ENCODE assay signal across 9 cellular contexts in genomic region chr1:28928306-28928987, GRCh38. TPM values are rescaled to one million over a fixed set of nuclear protein-coding genes. Genes with fewer than 3 reads are reported as not detected.
DNase-seq lines count a peak whose midpoint lies in the region; TF ChIP-seq lines count a peak whose summit lies in the region.
"Had no signal": no experiment of that assay in that cellular context is flagged by ENCODE, and none has a peak within 500 bp of the region (broad histone marks: within the 10 kb centered on the region; RNA-seq: fewer than 3 reads in every experiment).

No MANE protein-coding gene starts in this region.

- no peak for TF ChIP-seq EP300 in esophagus muscularis mucosa (IDR thresholded peaks at IDR 0.05)

- no peaks in the 10 kb centered on the region for H3K9me3 ChIP-seq in OCI-LY1 (ENCODE audit: low read length)
- H3K9me3 ChIP-seq in esophagus muscularis mucosa: no peaks in the 10 kb centered on the region
- no peaks in the 10 kb centered on the region for H3K9me3 ChIP-seq in skeletal muscle tissue (ENCODE audit: control insufficient read depth in 3 of 3, low read length in 3 of 3)

- intact Hi-C loops in esophagus muscularis mucosa (cut with DNase I): no loop called here

- TF ChIP-seq POLR2A in esophagus muscularis mucosa (IDR thresholded peaks at IDR 0.05; ENCODE audit: low read depth): no peak

- H3K27ac ChIP-seq in OCI-LY1 (ENCODE audit: low read depth, low read length, poor library complexity, severe bottlenecking): peak overlapping the region; percentile 97
- H3K27ac ChIP-seq in esophagus muscularis mucosa (replicated peaks in 1 of 4): peak overlapping the region in 3 of 4 donors; percentile 51 to 69 (median 56)
- H3K27ac ChIP-seq in skeletal muscle tissue (ENCODE audit: low read depth, low read length): peak overlapping the region; percentile 54

- H3K9ac ChIP-seq in OCI-LY1 (ENCODE audit: low read length): peak overlapping the region; percentile 18; the same call in 1 of the 2 replicates
- no peak overlapping the region for H3K9ac ChIP-seq in skeletal muscle tissue (ENCODE audit: low read depth in 1 of 3, low read length in 3 of 3)

- H3K79me2 ChIP-seq in OCI-LY1 (ENCODE audit: insufficient read depth, low read length): peaks cover 75% of the 10 kb centered on the region

- H3K36me3 ChIP-seq in OCI-LY1 (ENCODE audit: insufficient read depth, low read length): 0 out of 2 replicates have a peak, but pooled peaks cover 4% of the 10 kb centered on the region
- H3K36me3 ChIP-seq in esophagus muscularis mucosa: no peaks in the 10 kb centered on the region
- no peaks in the 10 kb centered on the region for H3K36me3 ChIP-seq in skeletal muscle tissue (ENCODE audit: control insufficient read depth in 3 of 3, insufficient read depth in 3 of 3, low read length in 3 of 3)

- H3K9me2 ChIP-seq in OCI-LY1 (ENCODE audit: low read depth, low read length): no peaks in the 10 kb centered on the region

- peaks cover 13% of the 10 kb centered on the region for H3F3A ChIP-seq in OCI-LY1 (ENCODE audit: insufficient read depth, low read length)

- 57% methylated on average over 2 of the region's 2 CpGs for WGBS in esophagus muscularis mucosa

- no peak for TF ChIP-seq CTCF in OCI-LY1 (IDR thresholded peaks at IDR 0.05; ENCODE audit: low read length)
- TF ChIP-seq CTCF in esophagus muscularis mucosa (IDR thresholded peaks at IDR 0.05): no peak

- H3K4me3 ChIP-seq in OCI-LY1 (ENCODE audit: low read depth, low read length, poor library complexity, severe bottlenecking): peak overlapping the region; percentile 47
- H3K4me3 ChIP-seq in esophagus muscularis mucosa: no peak overlapping the region
- no peak overlapping the region for H3K4me3 ChIP-seq in skeletal muscle tissue (ENCODE audit: low read length in 3 of 3)
- H3K4me3 ChIP-seq: lung had no signal

- DNase-seq in NCI-H2029 treated with DMSO at 0.1 percent for 48 hours (lab: John Stamatoyannopoulos, UW) (peak; percentile 27), NCI-H2029 (lab: John Stamatoyannopoulos, UW) (no peak), esophagus muscularis mucosa (ENCODE audit: extremely low spot score) (no peak), SW 1271 (lab: John Stamatoyannopoulos, UW) (no peak), DMS 273 treated with DMSO at 0.1 percent for 48 hours (lab: John Stamatoyannopoulos, UW) (no peak), NCI-H82 treated with DMSO at 0.1 percent for 48 hours (lab: John Stamatoyannopoulos, UW; ENCODE audit: unreplicated experiment) (no peak)

- no peaks in the 10 kb centered on the region for H4K20me1 ChIP-seq in OCI-LY1 (ENCODE audit: insufficient read depth, low read length)

- no peak overlapping the region for H2AFZ ChIP-seq in OCI-LY1 (ENCODE audit: low read length)

- H3K27me3 ChIP-seq in OCI-LY1 (ENCODE audit: insufficient read depth, low read length): no peaks in the 10 kb centered on the region
- H3K27me3 ChIP-seq in esophagus muscularis mucosa: no peaks in the 10 kb centered on the region
- no peaks in the 10 kb centered on the region for H3K27me3 ChIP-seq in skeletal muscle tissue (ENCODE audit: control insufficient read depth in 3 of 3, insufficient read depth in 3 of 3, low read length in 3 of 3)

- H3K4me2 ChIP-seq in OCI-LY1 (ENCODE audit: low read length): peak overlapping the region; percentile 62

- H3K4me1 ChIP-seq in OCI-LY1 (ENCODE audit: insufficient read depth, low read length, severe bottlenecking) (peaks cover 37% of the 10 kb centered on the region), esophagus muscularis mucosa (peaks cover 16 to 25% (median 22%) of the 10 kb centered on the region in 4 donors), skeletal muscle tissue (ENCODE audit: control insufficient read depth in 3 of 3, insufficient read depth in 3 of 3, low read length in 3 of 3) (peaks cover 13 to 25% (median 17%) of the 10 kb centered on the region in 3 donors)

RNA-seq across cellular contexts. Expression of gene EPB41, which starts 14.1 kb away (rescaled TPM):
- total RNA-seq in esophagus muscularis mucosa (10 to 100 TPM; 18.2 to 24.6 (median 18.5) TPM), skeletal muscle tissue (37.6 TPM)
